8 cellular contexts compared by ENCODE assay signal in genomic region chr1:149102574-149102973, GRCh38. TPM values are rescaled to one million over a fixed set of nuclear protein-coding genes. Genes with fewer than 3 reads are reported as not detected.
DNase-seq lines count a peak whose midpoint lies in the region; ATAC-seq and TF ChIP-seq lines count a peak whose summit lies in the region.
"Not testable (repeated sequence)": the region's sequence is repeated elsewhere in the genome, so short reads cannot be mapped to it uniquely, and the experiment has no call there.

No MANE protein-coding gene starts in this region.

- not testable (repeated sequence) for H3K27ac ChIP-seq in CD4-positive, CD25-positive, alpha-beta regulatory T cell (ENCODE audit: insufficient read depth, low read length, poor library complexity, severe bottlenecking); HCT116 (ENCODE audit: low read depth, low read length)
- peak overlapping the region; percentile 86 for H3K27ac ChIP-seq in RWPE1

- not testable (repeated sequence) for H3K4me1 ChIP-seq in CD4-positive, CD25-positive, alpha-beta regulatory T cell (ENCODE audit: control insufficient read depth, insufficient read depth, low read length, poor library complexity, severe bottlenecking); HCT116 (ENCODE audit: control insufficient read depth in 1 of 2, insufficient read depth in 2 of 2, low read length in 2 of 2); neuron (ENCODE audit: insufficient read depth, low read length)

- H4K20me1 ChIP-seq in HCT116 (ENCODE audit: insufficient read depth): not testable (repeated sequence)

- H3K9me3 ChIP-seq in CD4-positive, CD25-positive, alpha-beta regulatory T cell (ENCODE audit: control insufficient read depth in 2 of 2, low read length in 2 of 2); HCT116 (ENCODE audit: control insufficient read depth in 1 of 2, insufficient read depth in 1 of 2, low read depth in 1 of 2, low read length in 2 of 2); neuron (ENCODE audit: low read length): not testable (repeated sequence)

- POLR2A ChIA-PET in HCT116 (lab: Charles Lee); RWPE1 (lab: Yijun Ruan, JAX; ENCODE audit: low non-redundant PET): not testable (repeated sequence)

- TF ChIP-seq POLR2A in HCT116 (IDR thresholded peaks at IDR 0.05; ENCODE audit: borderline replicate concordance, extremely low read depth, insufficient read depth, insufficient read length): not testable (repeated sequence)

- H3K36me3 Mint-ChIP-seq in CD4-positive, CD25-positive, alpha-beta regulatory T cell; brain; stimulated activated effector memory CD8-positive, alpha-beta T cell treated with anti-CD3 and anti-CD28 coated beads, Interleukin-12 subunit alpha, Interleukin-12 subunit beta, amount 100 ng/mL, for 72 hours: not testable (repeated sequence)

- not testable (repeated sequence) for H3K9me2 ChIP-seq in HCT116 (ENCODE audit: insufficient read depth)

- H3K27me3 Mint-ChIP-seq in CD4-positive, CD25-positive, alpha-beta regulatory T cell; brain: not testable (repeated sequence)

- H3K4me1 Mint-ChIP-seq in CD4-positive, CD25-positive, alpha-beta regulatory T cell; brain; stimulated activated effector memory CD8-positive, alpha-beta T cell treated with anti-CD3 and anti-CD28 coated beads, Interleukin-12 subunit alpha, Interleukin-12 subunit beta, amount 100 ng/mL, for 72 hours: not testable (repeated sequence)

- ATAC-seq in CD4-positive, CD25-positive, alpha-beta regulatory T cell (ENCODE audit: low read depth in 2 of 2): peak; percentile 51 to 62
- ATAC-seq in HCT116: peak; percentile 65
- ATAC-seq in Right ventricle myocardium inferior: peak; percentile 53
- ATAC-seq in stimulated activated effector memory CD8-positive, alpha-beta T cell treated with anti-CD3 and anti-CD28 coated beads, Interleukin-12 subunit alpha, Interleukin-12 subunit beta, amount 100 ng/mL, for 72 hours: peak; percentile 78

- peak overlapping the region; percentile 26 for H3K4me3 ChIP-seq in CD4-positive, CD25-positive, alpha-beta regulatory T cell (ENCODE audit: low read depth, low read length)
- peak overlapping the region; percentile 35 to 36 for H3K4me3 ChIP-seq in HCT116 (replicated peaks in 1 of 2; ENCODE audit: low read depth in 1 of 2, low read length in 2 of 2)
- peak overlapping the region; percentile 48 for H3K4me3 ChIP-seq in neuron (ENCODE audit: low read length)

- TF ChIP-seq CTCF in HCT116 (IDR thresholded peaks at IDR 0.05 in 2 of 3, conservative IDR thresholded peaks at IDR 0.05 in 1 of 3; ENCODE audit: borderline replicate concordance in 1 of 3, insufficient read depth in 1 of 3, low read depth in 2 of 3, low read length in 2 of 3); RWPE1 (conservative IDR thresholded peaks at IDR 0.05; ENCODE audit: low read depth); brain (conservative IDR thresholded peaks at IDR 0.05): not testable (repeated sequence)

- H3K36me3 ChIP-seq in CD4-positive, CD25-positive, alpha-beta regulatory T cell (ENCODE audit: control insufficient read depth, insufficient read depth, low read length); HCT116 (ENCODE audit: control insufficient read depth in 1 of 2, insufficient read depth in 2 of 2, low read length in 2 of 2); neuron (ENCODE audit: insufficient read depth, low read length): not testable (repeated sequence)

- H3K79me2 ChIP-seq in HCT116 (ENCODE audit: insufficient read depth, low read length): not testable (repeated sequence)

- not testable (repeated sequence) for H2AFZ ChIP-seq in HCT116 (ENCODE audit: low read depth, low read length, poor library complexity, severe bottlenecking); neuron (ENCODE audit: low read depth, low read length)

- RAD21 ChIA-PET in HCT116 (lab: Charles Lee; ENCODE audit: low non-redundant PET in 1 of 2, low total read pairs in 2 of 2, uncharacterized antibody in 2 of 2, unreplicated experiment in 2 of 2): not testable (repeated sequence)

- BruUV-seq in HCT116 (replicated peaks; lab: Mats Ljungman, UMichigan): TSS peak; percentile 50

- not testable (repeated sequence) for H3K27ac Mint-ChIP-seq in CD4-positive, CD25-positive, alpha-beta regulatory T cell; brain; stimulated activated effector memory CD8-positive, alpha-beta T cell treated with anti-CD3 and anti-CD28 coated beads, Interleukin-12 subunit alpha, Interleukin-12 subunit beta, amount 100 ng/mL, for 72 hours

- not testable (repeated sequence) for H3K9me3 Mint-ChIP-seq in CD4-positive, CD25-positive, alpha-beta regulatory T cell; brain; stimulated activated effector memory CD8-positive, alpha-beta T cell treated with anti-CD3 and anti-CD28 coated beads, Interleukin-12 subunit alpha, Interleukin-12 subunit beta, amount 100 ng/mL, for 72 hours

- H3K4me2 ChIP-seq in HCT116 (ENCODE audit: low read length): peak overlapping the region; percentile 33; the same call in 1 of the 2 replicates

- not testable (repeated sequence) for TF ChIP-seq RAD21 in HCT116 (IDR thresholded peaks at IDR 0.05; ENCODE audit: low read depth)

- intact Hi-C loops in HCT116 (cut with micrococcal nuclease); Right ventricle myocardium inferior (cut with DNase I): not testable (repeated sequence)

- CTCF ChIA-PET in HCT116 (lab: Charles Lee); RWPE1 (lab: Yijun Ruan, JAX): not testable (repeated sequence)

- not testable (repeated sequence) for H3K27me3 ChIP-seq in CD4-positive, CD25-positive, alpha-beta regulatory T cell (ENCODE audit: control insufficient read depth, insufficient read depth, low read length); HCT116 (ENCODE audit: insufficient read depth, low read length); neuron (ENCODE audit: insufficient read depth, low read length)

- peak in 2 of 3 donors; percentile 18 to 46 for DNase-seq in CD4-positive, CD25-positive, alpha-beta regulatory T cell
- not testable (repeated sequence) for DNase-seq in HCT116 (ENCODE audit: low read depth, low spot score); RWPE1 (ENCODE audit: low spot score); Right ventricle myocardium inferior (ENCODE audit: missing footprints); stimulated activated effector memory CD8-positive, alpha-beta T cell treated with anti-CD3 and anti-CD28 coated beads, Interleukin-12 subunit alpha, Interleukin-12 subunit beta, amount 100 ng/mL, for 72 hours (ENCODE audit: low spot score in 2 of 2)
- DNase-seq in activated CD8-positive, alpha-beta memory T cell treated with anti-CD3 and anti-CD28 coated beads, Interleukin-2, amount 50 U/mL, for 4 hours: peak; percentile 24

- H3K9ac ChIP-seq in HCT116 (ENCODE audit: low read length): not testable (repeated sequence)

- peak overlapping the region in 3 of 4 donors; percentile 81 to 99 (median 89) for H3K4me3 Mint-ChIP-seq in CD4-positive, CD25-positive, alpha-beta regulatory T cell
- peak overlapping the region; percentile 60 to 76 (median 65) for H3K4me3 Mint-ChIP-seq in brain
- H3K4me3 Mint-ChIP-seq in stimulated activated effector memory CD8-positive, alpha-beta T cell treated with anti-CD3 and anti-CD28 coated beads, Interleukin-12 subunit alpha, Interleukin-12 subunit beta, amount 100 ng/mL, for 72 hours: peak overlapping the region; percentile 87

RNA-seq across cellular contexts. Expression of gene NBPF9, which starts 0.8 kb away (rescaled TPM):
- 51.0 TPM for total RNA-seq in CD4-positive, CD25-positive, alpha-beta regulatory T cell
- polyA plus RNA-seq in CD4-positive, CD25-positive, alpha-beta regulatory T cell: 1 to 10 TPM; 2.7 to 5.3 (median 4.8) TPM
- 17.2 TPM for total RNA-seq in HCT116 (2021; ENCODE audit: unreplicated experiment)
- polyA plus RNA-seq in HCT116 (2012): 9.1 and 9.2 TPM in 2 replicates
- 9.1 TPM for polyA plus RNA-seq in brain (ENCODE audit: insufficient read depth, low read depth, low replicate concordance)
- total RNA-seq in Right ventricle myocardium inferior: 4.2 TPM
